ENCODE assay signal across 8 cellular contexts in genomic region chr19:38617283-38617763, GRCh38. TPM values are rescaled to one million over a fixed set of nuclear protein-coding genes. Genes with fewer than 3 reads are reported as not detected.
A peak's percentile ranks its signal among the peaks of the same experiment; 100 is the strongest.
DNase-seq lines count a peak whose midpoint lies in the region; ATAC-seq and TF ChIP-seq lines count a peak whose summit lies in the region.
"Had no signal": no experiment of that assay in that cellular context is flagged by ENCODE, and none has a peak within 500 bp of the region (broad histone marks: within the 10 kb centered on the region; RNA-seq: fewer than 3 reads in every experiment).

No MANE protein-coding gene starts in this region.

- TF ChIP-seq CTCF in esophagus squamous epithelium (IDR thresholded peaks at IDR 0.05) = no peak

- peaks cover 39 to 84% of the 10 kb centered on the region in 2 donors for H3K4me1 Mint-ChIP-seq in stimulated activated naive B cell treated with anti-CD40 and anti-IgM and Interleukin-4, amounts not matched to agents 10 μg/mL and 1 μg/mL and 100 μg/mL, for 72 hours

- no peaks in the 10 kb centered on the region for H3K9me3 Mint-ChIP-seq in stimulated activated naive B cell treated with anti-CD40 and anti-IgM and Interleukin-4, amounts not matched to agents 10 μg/mL and 1 μg/mL and 100 μg/mL, for 72 hours

- no peaks in the 10 kb centered on the region for H3K27me3 ChIP-seq in esophagus squamous epithelium

- H3K4me1 ChIP-seq in esophagus squamous epithelium = peaks cover 16 to 33% (median 18%) of the 10 kb centered on the region in 3 donors

- DNase-seq in UCSD-AML1 (lab: John Stamatoyannopoulos, UW; ENCODE audit: unreplicated experiment) (peak; percentile 49), esophagus squamous epithelium (lab: John Stamatoyannopoulos, UW) (no peak), HuH-7.5 (ENCODE audit: low spot score) (no peak), NCI-H1048 (lab: John Stamatoyannopoulos, UW) (no peak), occipital lobe (lab: John Stamatoyannopoulos, UW) (no peak)
- DNase-seq in stimulated activated naive B cell treated with anti-CD40 and anti-IgM and Interleukin-4, amounts not matched to agents 10 μg/mL and 1 μg/mL and 100 μg/mL, for 72 hours = peak; percentile 44

- peaks cover 9 to 25% (median 14%) of the 10 kb centered on the region in 3 donors for H3K36me3 ChIP-seq in esophagus squamous epithelium

- H3K4me3 ChIP-seq in esophagus squamous epithelium = peak overlapping the region in 3 of 4 donors; percentile 83 to 98 (median 96)
- H3K4me3 ChIP-seq: smooth muscle cell had no signal

- peak; percentile 1 for ATAC-seq in HG02759 (IDR thresholded peaks at IDR 0.05; ENCODE audit: unreplicated experiment)
- ATAC-seq in stimulated activated naive B cell treated with anti-CD40 and anti-IgM and Interleukin-4, amounts not matched to agents 10 μg/mL and 1 μg/mL and 100 μg/mL, for 72 hours (replicated peaks) = peak; percentile 19 to 25

- peak overlapping the region; percentile 9 to 97 (median 88) for H3K27ac ChIP-seq in esophagus squamous epithelium

- intact Hi-C loops in esophagus squamous epithelium (cut with DNase I) = no loop called here

- H3K4me3 Mint-ChIP-seq in stimulated activated naive B cell treated with anti-CD40 and anti-IgM and Interleukin-4, amounts not matched to agents 10 μg/mL and 1 μg/mL and 100 μg/mL, for 72 hours = peak overlapping the region; percentile 97 to 100

- H3K27ac Mint-ChIP-seq in stimulated activated naive B cell treated with anti-CD40 and anti-IgM and Interleukin-4, amounts not matched to agents 10 μg/mL and 1 μg/mL and 100 μg/mL, for 72 hours = peak overlapping the region; percentile 99

- H3K27me3 Mint-ChIP-seq in stimulated activated naive B cell treated with anti-CD40 and anti-IgM and Interleukin-4, amounts not matched to agents 10 μg/mL and 1 μg/mL and 100 μg/mL, for 72 hours = no peaks in the 10 kb centered on the region

- H3K36me3 Mint-ChIP-seq in stimulated activated naive B cell treated with anti-CD40 and anti-IgM and Interleukin-4, amounts not matched to agents 10 μg/mL and 1 μg/mL and 100 μg/mL, for 72 hours = peaks cover 52 to 63% of the 10 kb centered on the region in 2 donors

- TF ChIP-seq POLR2A in esophagus squamous epithelium (IDR thresholded peaks at IDR 0.05) = no peak

- 62 to 66% methylated on average over 9 of the region's 9 CpGs for WGBS in esophagus squamous epithelium, 2 donors

- H3K9me3 ChIP-seq in esophagus squamous epithelium = no peaks in the 10 kb centered on the region

RNA-seq across cellular contexts. Expression of gene MAP4K1, which starts 0.4 kb away (rescaled TPM):
- total RNA-seq in esophagus squamous epithelium = 1 to 10 TPM; 1.5 to 4.2 (median 2.7) TPM
- total RNA-seq in occipital lobe = 0.16 TPM

RNA-seq across cellular contexts. Expression of gene EIF3K, which starts 1.7 kb away (rescaled TPM):
- total RNA-seq in esophagus squamous epithelium (100 to 1,000 TPM; 437 to 578 (median 516) TPM), occipital lobe (149 TPM)

RNA-seq across cellular contexts. Expression of gene ACTN4, which starts 30.1 kb away (rescaled TPM):
- total RNA-seq in esophagus squamous epithelium (100 to 1,000 TPM; 302 to 705 (median 414) TPM), occipital lobe (53.2 TPM)

Comparison
In these comparisons a context has a peak if more than half of its experiments do, and no peak if none do; other contexts are left out.
1. DNase-seq: peak in UCSD-AML1 (single experiment) and stimulated activated naive B cell treated with anti-CD40 and anti-IgM and Interleukin-4, amounts not matched to agents 10 μg/mL and 1 μg/mL and 100 μg/mL, for 72 hours (single experiment); none in esophagus squamous epithelium (single experiment), HuH-7.5 (single experiment), NCI-H1048 (single experiment) and occipital lobe (single experiment).